1 cellular context compared by ENCODE assay signal in the genomic region with DNA sequence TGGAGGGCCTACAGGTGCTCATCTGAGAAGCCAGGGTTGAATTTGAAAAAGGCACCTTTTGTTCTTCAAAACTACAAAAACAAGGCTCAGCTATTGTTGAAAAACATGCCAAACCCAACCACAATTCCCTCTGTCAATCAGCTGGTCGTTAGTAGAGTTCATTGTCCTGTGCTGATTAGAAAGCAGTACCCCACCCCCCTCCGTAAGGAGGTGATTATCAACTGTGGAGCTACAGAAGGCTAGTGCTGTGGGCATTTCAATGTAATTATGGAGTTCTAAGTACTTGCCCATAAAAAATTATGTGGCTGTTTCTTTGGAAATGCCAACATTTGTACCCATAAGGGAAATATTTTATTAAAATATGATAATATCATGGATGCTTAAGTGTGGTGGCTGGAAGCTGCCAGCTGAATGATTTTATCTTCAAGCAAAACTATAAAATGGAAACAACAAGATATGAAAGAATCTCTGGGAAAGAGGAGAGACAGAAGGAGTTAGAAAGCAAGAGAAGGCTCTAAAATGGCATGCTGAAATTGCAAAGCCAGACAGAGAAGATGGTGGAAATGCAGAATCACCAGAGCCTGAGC.
TF ChIP-seq lines count a peak whose summit lies in the region.

No MANE protein-coding gene starts in this region.

TF ChIP-seq in K562, 482 proteins besides CTCF, POLR2A, EP300 and RAD21:
- TF ChIP-seq FOXP1 (CRISPR knock-in tag; IDR thresholded peaks at IDR 0.05) (no peak), MEIS2 (IDR thresholded peaks at IDR 0.05; ENCODE audit: partially characterized antibody) (peak; percentile 63), LCOR (CRISPR knock-in tag; IDR thresholded peaks at IDR 0.05) (no peak), CBX1 (IDR thresholded peaks at IDR 0.05; ENCODE audit: low read depth) (no peak), ZNF644 (tag; IDR thresholded peaks at IDR 0.05; ENCODE audit: low read depth) (no peak), YY1 (IDR thresholded peaks at IDR 0.05; ENCODE audit: borderline replicate concordance in 1 of 3, control insufficient read depth in 1 of 3, extremely low read depth in 1 of 3, insufficient read depth in 3 of 3, insufficient read length in 1 of 3, insufficient replicate concordance in 2 of 3, low read depth in 1 of 3, low read length in 2 of 3) (peak in 1 of 3 experiments; percentile 38), TEAD4 (IDR thresholded peaks at IDR 0.05; ENCODE audit: low read length) (peak; percentile 30; the same call in 1 of the 2 replicates), TEAD4 (CRISPR knock-in tag; IDR thresholded peaks at IDR 0.05; ENCODE audit: borderline replicate concordance) (no peak), DPF2 (IDR thresholded peaks at IDR 0.05) (0 out of 2 replicates have a peak, but pooled peaks have one; percentile 12), CBFA2T2 (conservative IDR thresholded peaks at IDR 0.05) (0 out of 2 replicates have a peak, but pooled peaks have one; percentile 31), DACH1 (IDR thresholded peaks at IDR 0.05; ENCODE audit: partially characterized antibody) (peak; percentile 42), TAL1 (IDR thresholded peaks at IDR 0.05) (peak; percentile 50; the same call in 1 of the 2 replicates), CHCHD3 (CRISPR knock-in tag; IDR thresholded peaks at IDR 0.05) (no peak), ZNF263 (CRISPR knock-in tag; IDR thresholded peaks at IDR 0.05; ENCODE audit: borderline replicate concordance) (peak; percentile 38; the same call in 1 of the 2 replicates), TCF3 (CRISPR knock-in tag; IDR thresholded peaks at IDR 0.05) (peak; percentile 65), POLR3A (IDR thresholded peaks at IDR 0.05; ENCODE audit: borderline replicate concordance, extremely low read depth, insufficient read depth, insufficient read length) (no peak), ARID1B (IDR thresholded peaks at IDR 0.05) (peak; percentile 53; the same call in 1 of the 2 replicates), TGIF2 (CRISPR knock-in tag; IDR thresholded peaks at IDR 0.05) (no peak), SOX6 (IDR thresholded peaks at IDR 0.05) (peak; percentile 87), C11orf30 (IDR thresholded peaks at IDR 0.05; ENCODE audit: low read depth) (no peak), GABPB1 (CRISPR knock-in tag; IDR thresholded peaks at IDR 0.05) (no peak), NBN (IDR thresholded peaks at IDR 0.05; ENCODE audit: low read depth) (no peak), SAFB2 (IDR thresholded peaks at IDR 0.05; ENCODE audit: borderline replicate concordance, low read depth, low read length, severe bottlenecking) (no peak), CBFA2T3 (IDR thresholded peaks at IDR 0.05) (peak; percentile 63)
- TF ChIP-seq, protein P1, sequence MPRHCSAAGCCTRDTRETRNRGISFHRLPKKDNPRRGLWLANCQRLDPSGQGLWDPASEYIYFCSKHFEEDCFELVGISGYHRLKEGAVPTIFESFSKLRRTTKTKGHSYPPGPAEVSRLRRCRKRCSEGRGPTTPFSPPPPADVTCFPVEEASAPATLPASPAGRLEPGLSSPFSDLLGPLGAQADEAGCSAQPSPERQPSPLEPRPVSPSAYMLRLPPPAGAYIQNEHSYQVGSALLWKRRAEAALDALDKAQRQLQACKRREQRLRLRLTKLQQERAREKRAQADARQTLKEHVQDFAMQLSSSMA (CRISPR knock-in tag; IDR thresholded peaks at IDR 0.05), result no peak
- TF ChIP-seq, protein P2, sequence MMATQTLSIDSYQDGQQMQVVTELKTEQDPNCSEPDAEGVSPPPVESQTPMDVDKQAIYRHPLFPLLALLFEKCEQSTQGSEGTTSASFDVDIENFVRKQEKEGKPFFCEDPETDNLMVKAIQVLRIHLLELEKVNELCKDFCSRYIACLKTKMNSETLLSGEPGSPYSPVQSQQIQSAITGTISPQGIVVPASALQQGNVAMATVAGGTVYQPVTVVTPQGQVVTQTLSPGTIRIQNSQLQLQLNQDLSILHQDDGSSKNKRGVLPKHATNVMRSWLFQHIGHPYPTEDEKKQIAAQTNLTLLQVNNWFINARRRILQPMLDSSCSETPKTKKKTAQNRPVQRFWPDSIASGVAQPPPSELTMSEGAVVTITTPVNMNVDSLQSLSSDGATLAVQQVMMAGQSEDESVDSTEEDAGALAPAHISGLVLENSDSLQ (IDR thresholded peaks at IDR 0.05), result peak; percentile 86
- TF ChIP-seq, protein P3, sequence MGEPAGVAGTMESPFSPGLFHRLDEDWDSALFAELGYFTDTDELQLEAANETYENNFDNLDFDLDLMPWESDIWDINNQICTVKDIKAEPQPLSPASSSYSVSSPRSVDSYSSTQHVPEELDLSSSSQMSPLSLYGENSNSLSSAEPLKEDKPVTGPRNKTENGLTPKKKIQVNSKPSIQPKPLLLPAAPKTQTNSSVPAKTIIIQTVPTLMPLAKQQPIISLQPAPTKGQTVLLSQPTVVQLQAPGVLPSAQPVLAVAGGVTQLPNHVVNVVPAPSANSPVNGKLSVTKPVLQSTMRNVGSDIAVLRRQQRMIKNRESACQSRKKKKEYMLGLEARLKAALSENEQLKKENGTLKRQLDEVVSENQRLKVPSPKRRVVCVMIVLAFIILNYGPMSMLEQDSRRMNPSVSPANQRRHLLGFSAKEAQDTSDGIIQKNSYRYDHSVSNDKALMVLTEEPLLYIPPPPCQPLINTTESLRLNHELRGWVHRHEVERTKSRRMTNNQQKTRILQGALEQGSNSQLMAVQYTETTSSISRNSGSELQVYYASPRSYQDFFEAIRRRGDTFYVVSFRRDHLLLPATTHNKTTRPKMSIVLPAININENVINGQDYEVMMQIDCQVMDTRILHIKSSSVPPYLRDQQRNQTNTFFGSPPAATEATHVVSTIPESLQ (CRISPR knock-in tag; IDR thresholded peaks at IDR 0.05), result no peak
- TF ChIP-seq, protein P4, sequence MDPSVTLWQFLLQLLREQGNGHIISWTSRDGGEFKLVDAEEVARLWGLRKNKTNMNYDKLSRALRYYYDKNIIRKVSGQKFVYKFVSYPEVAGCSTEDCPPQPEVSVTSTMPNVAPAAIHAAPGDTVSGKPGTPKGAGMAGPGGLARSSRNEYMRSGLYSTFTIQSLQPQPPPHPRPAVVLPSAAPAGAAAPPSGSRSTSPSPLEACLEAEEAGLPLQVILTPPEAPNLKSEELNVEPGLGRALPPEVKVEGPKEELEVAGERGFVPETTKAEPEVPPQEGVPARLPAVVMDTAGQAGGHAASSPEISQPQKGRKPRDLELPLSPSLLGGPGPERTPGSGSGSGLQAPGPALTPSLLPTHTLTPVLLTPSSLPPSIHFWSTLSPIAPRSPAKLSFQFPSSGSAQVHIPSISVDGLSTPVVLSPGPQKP (CRISPR knock-in tag; IDR thresholded peaks at IDR 0.05), result no peak
- TF ChIP-seq, protein P5, sequence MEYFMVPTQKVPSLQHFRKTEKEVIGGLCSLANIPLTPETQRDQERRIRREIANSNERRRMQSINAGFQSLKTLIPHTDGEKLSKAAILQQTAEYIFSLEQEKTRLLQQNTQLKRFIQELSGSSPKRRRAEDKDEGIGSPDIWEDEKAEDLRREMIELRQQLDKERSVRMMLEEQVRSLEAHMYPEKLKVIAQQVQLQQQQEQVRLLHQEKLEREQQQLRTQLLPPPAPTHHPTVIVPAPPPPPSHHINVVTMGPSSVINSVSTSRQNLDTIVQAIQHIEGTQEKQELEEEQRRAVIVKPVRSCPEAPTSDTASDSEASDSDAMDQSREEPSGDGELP (CRISPR knock-in tag; IDR thresholded peaks at IDR 0.05; ENCODE audit: borderline replicate concordance), result peak; percentile 75
- TF ChIP-seq, protein P6, sequence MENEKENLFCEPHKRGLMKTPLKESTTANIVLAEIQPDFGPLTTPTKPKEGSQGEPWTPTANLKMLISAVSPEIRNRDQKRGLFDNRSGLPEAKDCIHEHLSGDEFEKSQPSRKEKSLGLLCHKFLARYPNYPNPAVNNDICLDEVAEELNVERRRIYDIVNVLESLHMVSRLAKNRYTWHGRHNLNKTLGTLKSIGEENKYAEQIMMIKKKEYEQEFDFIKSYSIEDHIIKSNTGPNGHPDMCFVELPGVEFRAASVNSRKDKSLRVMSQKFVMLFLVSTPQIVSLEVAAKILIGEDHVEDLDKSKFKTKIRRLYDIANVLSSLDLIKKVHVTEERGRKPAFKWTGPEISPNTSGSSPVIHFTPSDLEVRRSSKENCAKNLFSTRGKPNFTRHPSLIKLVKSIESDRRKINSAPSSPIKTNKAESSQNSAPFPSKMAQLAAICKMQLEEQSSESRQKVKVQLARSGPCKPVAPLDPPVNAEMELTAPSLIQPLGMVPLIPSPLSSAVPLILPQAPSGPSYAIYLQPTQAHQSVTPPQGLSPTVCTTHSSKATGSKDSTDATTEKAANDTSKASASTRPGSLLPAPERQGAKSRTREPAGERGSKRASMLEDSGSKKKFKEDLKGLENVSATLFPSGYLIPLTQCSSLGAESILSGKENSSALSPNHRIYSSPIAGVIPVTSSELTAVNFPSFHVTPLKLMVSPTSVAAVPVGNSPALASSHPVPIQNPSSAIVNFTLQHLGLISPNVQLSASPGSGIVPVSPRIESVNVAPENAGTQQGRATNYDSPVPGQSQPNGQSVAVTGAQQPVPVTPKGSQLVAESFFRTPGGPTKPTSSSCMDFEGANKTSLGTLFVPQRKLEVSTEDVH (IDR thresholded peaks at IDR 0.05; ENCODE audit: low read depth, partially characterized antibody), result no peak
